Comparison of ENCODE assay signal across 18 cellular contexts in genomic region chr4:13700196-13701140, GRCh38.
DNase-seq lines count a peak whose midpoint lies in the region; ATAC-seq and TF ChIP-seq lines count a peak whose summit lies in the region.
"Had no signal": no experiment of that assay in that cellular context is flagged by ENCODE, and none has a peak within 500 bp of the region (broad histone marks: within the 10 kb centered on the region; RNA-seq: fewer than 3 reads in every experiment).

No MANE protein-coding gene starts in this region.

- ATAC-seq in HG03135 (IDR thresholded peaks at IDR 0.05; ENCODE audit: unreplicated experiment): no peak
- ATAC-seq: activated CD4-positive, alpha-beta T cell treated with anti-CD3 and anti-CD28 coated beads for 36 hours; gastroesophageal sphincter; upper lobe of right lung had no signal

- H3K4me1 Mint-ChIP-seq in nephron progenitor cell: no peaks in the 10 kb centered on the region
- H3K4me1 Mint-ChIP-seq: activated CD4-positive, alpha-beta T cell treated with anti-CD3 and anti-CD28 coated beads for 36 hours; activated naive CD8-positive, alpha-beta T cell treated with anti-CD3 and anti-CD28 coated beads, Interleukin-2, amount 10 ng/mL, durations not matched to agents 7 days and 5 days; CD4-positive, CD25-positive, alpha-beta regulatory T cell had no signal

- peak overlapping the region; percentile 25 for H3K4me2 ChIP-seq in osteoblast (ENCODE audit: insufficient read depth, low read length)

- no peaks in the 10 kb centered on the region for H3K9me3 Mint-ChIP-seq in nephron progenitor cell
- H3K9me3 Mint-ChIP-seq: activated naive CD8-positive, alpha-beta T cell treated with anti-CD3 and anti-CD28 coated beads, Interleukin-2, amount 10 ng/mL, durations not matched to agents 7 days and 5 days had no signal

- no peaks in the 10 kb centered on the region for H3K36me3 ChIP-seq in osteoblast (ENCODE audit: insufficient read depth, low read length)
- H3K36me3 ChIP-seq: gastroesophageal sphincter, upper lobe of right lung had no signal

- no peak overlapping the region for H3K4me3 ChIP-seq in osteoblast (ENCODE audit: insufficient read depth, low read length)
- H3K4me3 ChIP-seq: gastroesophageal sphincter, upper lobe of right lung had no signal

- H3K27ac ChIP-seq in epithelial cell of prostate (peak overlapping the region; percentile 89), osteoblast (ENCODE audit: low read depth, low read length) (peak overlapping the region; percentile 29)
- H3K27ac ChIP-seq: gastroesophageal sphincter, RWPE1, upper lobe of right lung had no signal

- no peak overlapping the region for H3K27ac Mint-ChIP-seq in nephron progenitor cell
- H3K27ac Mint-ChIP-seq: activated CD4-positive, alpha-beta T cell treated with anti-CD3 and anti-CD28 coated beads for 36 hours; activated naive CD8-positive, alpha-beta T cell treated with anti-CD3 and anti-CD28 coated beads, Interleukin-2, amount 10 ng/mL, durations not matched to agents 7 days and 5 days; CD4-positive, CD25-positive, alpha-beta regulatory T cell had no signal

- TF ChIP-seq CTCF in osteoblast (IDR thresholded peaks at IDR 0.05; ENCODE audit: extremely low read depth, low read depth, low read length) (no peak), nephron progenitor cell (IDR thresholded peaks at IDR 0.05) (no peak)

- H4K20me1 ChIP-seq in osteoblast (ENCODE audit: insufficient read depth, low read length): no peaks in the 10 kb centered on the region

- no peaks in the 10 kb centered on the region for H3K79me2 ChIP-seq in osteoblast (ENCODE audit: insufficient read depth, low read length)

- peaks cover 9% of the 10 kb centered on the region for H3K27me3 Mint-ChIP-seq in nephron progenitor cell (ENCODE audit: low read depth, poor library complexity)
- H3K27me3 Mint-ChIP-seq: CD4-positive, CD25-positive, alpha-beta regulatory T cell had no signal

- no peak overlapping the region for H3K4me3 Mint-ChIP-seq in nephron progenitor cell
- H3K4me3 Mint-ChIP-seq: activated CD4-positive, alpha-beta T cell treated with anti-CD3 and anti-CD28 coated beads for 36 hours; activated naive CD8-positive, alpha-beta T cell treated with anti-CD3 and anti-CD28 coated beads, Interleukin-2, amount 10 ng/mL, durations not matched to agents 7 days and 5 days; CD4-positive, CD25-positive, alpha-beta regulatory T cell had no signal

- peak overlapping the region; percentile 34 for H2AFZ ChIP-seq in osteoblast (ENCODE audit: low read length)

- no peaks in the 10 kb centered on the region for H3K36me3 Mint-ChIP-seq in nephron progenitor cell (ENCODE audit: low read depth)
- H3K36me3 Mint-ChIP-seq: activated naive CD8-positive, alpha-beta T cell treated with anti-CD3 and anti-CD28 coated beads, Interleukin-2, amount 10 ng/mL, durations not matched to agents 7 days and 5 days; CD4-positive, CD25-positive, alpha-beta regulatory T cell had no signal

- no peaks in the 10 kb centered on the region for H3K9me3 ChIP-seq in osteoblast (ENCODE audit: low read depth, low read length)
- H3K9me3 ChIP-seq: gastroesophageal sphincter, upper lobe of right lung had no signal

- DNase-seq in EL (peak; percentile 93), NCI-H446 treated with DMSO at 0.1 percent for 48 hours (lab: John Stamatoyannopoulos, UW) (peak; percentile 85), epithelial cell of prostate (ENCODE audit: low read depth, low spot score) (peak; percentile 64), osteoblast (ENCODE audit: insufficient read length, low spot score, missing footprints) (no peak), NCI-H2081 treated with DMSO at 0.1 percent for 48 hours (lab: John Stamatoyannopoulos, UW) (no peak), nephron progenitor cell (no peak), putamen (ENCODE audit: low spot score) (no peak)
- DNase-seq: activated CD4-positive, alpha-beta T cell treated with anti-CD3 and anti-CD28 coated beads for 36 hours; activated naive CD8-positive, alpha-beta T cell treated with anti-CD3 and anti-CD28 coated beads, Interleukin-2, amount 10 ng/mL, durations not matched to agents 7 days and 5 days; activated T-cell treated with anti-CD3 and anti-CD28 coated beads for 4 hours; CD4-positive, CD25-positive, alpha-beta regulatory T cell; KBM-7; NCI-H146; NCI-H524 treated with DMSO at 0.1 percent for 48 hours; upper lobe of right lung had no signal

- H3K27me3 ChIP-seq in osteoblast (ENCODE audit: insufficient read depth, low read length): no peaks in the 10 kb centered on the region
- H3K27me3 ChIP-seq: gastroesophageal sphincter, upper lobe of right lung had no signal

- H3K4me1 ChIP-seq in osteoblast (ENCODE audit: insufficient read depth, low read length): peaks cover 34% of the 10 kb centered on the region
- H3K4me1 ChIP-seq: gastroesophageal sphincter, upper lobe of right lung had no signal

Comparison
In these comparisons a context has a peak if more than half of its experiments do, and no peak if none do; other contexts are left out.
1. DNase-seq: peak in EL (single experiment), NCI-H446 treated with DMSO at 0.1 percent for 48 hours (single experiment) and epithelial cell of prostate (single experiment); none in osteoblast (single experiment), NCI-H2081 treated with DMSO at 0.1 percent for 48 hours (single experiment), nephron progenitor cell (single experiment) and putamen (single experiment).